17 cellular contexts compared by ENCODE assay signal in the genomic region with DNA sequence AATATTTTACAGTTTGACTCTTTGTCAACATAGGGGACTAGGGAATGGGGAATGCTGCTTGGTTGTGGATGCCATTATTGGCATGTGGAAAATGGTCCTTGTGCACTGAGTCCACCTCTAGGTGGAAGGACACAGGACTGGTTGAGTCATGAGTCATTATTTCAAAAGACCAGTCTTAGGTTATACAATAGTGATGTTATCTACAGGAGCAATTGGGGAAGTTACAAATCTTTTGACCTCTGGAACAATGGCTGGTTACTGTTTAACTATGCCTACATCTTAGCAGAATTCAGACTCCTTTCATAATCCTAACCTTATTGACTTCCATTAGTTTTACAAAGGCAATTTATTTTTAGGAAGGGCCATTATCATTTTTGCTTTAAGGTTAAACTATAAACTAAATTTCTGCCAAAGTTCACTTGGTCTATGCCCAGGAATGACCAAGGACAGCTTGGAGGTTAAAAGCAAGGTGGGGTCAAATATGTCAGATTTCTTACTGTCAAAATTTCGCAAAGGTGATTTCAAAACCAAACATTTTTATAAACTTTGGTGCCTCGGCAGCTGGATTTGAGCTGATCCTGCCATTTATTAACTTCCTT. TPM values are rescaled to one million over a fixed set of nuclear protein-coding genes. Genes with fewer than 3 reads are reported as not detected.
A peak's percentile ranks its signal among the peaks of the same experiment; 100 is the strongest.
DNase-seq lines count a peak whose midpoint lies in the region; ATAC-seq, FAIRE-seq and TF ChIP-seq lines count a peak whose summit lies in the region.
"Had no signal": no experiment of that assay in that cellular context is flagged by ENCODE, and none has a peak within 500 bp of the region (broad histone marks: within the 10 kb centered on the region; RNA-seq: fewer than 3 reads in every experiment).

No MANE protein-coding gene starts in this region.

- H3K9me3 Mint-ChIP-seq in Caco-2 (ENCODE audit: unreplicated experiment): peaks cover 42% of the 10 kb centered on the region
- peaks cover 10% of the 10 kb centered on the region for H3K9me3 Mint-ChIP-seq in activated T-cell treated with anti-CD3 and anti-CD28 coated beads, Interleukin-2, amount 50 U/mL, for 4 hours
- H3K9me3 Mint-ChIP-seq in immature natural killer cell: peaks cover 0 to 10% (median 6%) of the 10 kb centered on the region in 6 donors

- H3K9me3 ChIP-seq in Caco-2 (peaks cover 21% of the 10 kb centered on the region), GM12878 (replicated peaks; ENCODE audit: control insufficient read depth, insufficient read depth, low read length) (no peaks in the 10 kb centered on the region; the same call in 2 of the 3 replicates), liver (ENCODE audit: control insufficient read depth in 4 of 4, low read length in 3 of 4) (peaks cover 0 to 3% (median 2%) of the 10 kb centered on the region in 4 donors), adrenal gland (replicated peaks in 1 of 3) (no peaks in the 10 kb centered on the region)
- H3K9me3 ChIP-seq: uterus had no signal

- peak; percentile 74 for DNase-seq in Caco-2
- DNase-seq in NOMO-1 (lab: John Stamatoyannopoulos, UW; ENCODE audit: unreplicated experiment in 2 of 2): peak; percentile 14 to 86
- DNase-seq in GM12878 (ENCODE audit: low read depth, low spot score): no peak
- DNase-seq in activated T-cell treated with anti-CD3 and anti-CD28 coated beads, Interleukin-2, amount 50 U/mL, for 4 hours: no peak
- no peak for DNase-seq in immature natural killer cell
- DNase-seq in COR-L47 (lab: John Stamatoyannopoulos, UW): no peak
- no peak for DNase-seq in adrenal gland
- DNase-seq: activated CD4-positive, alpha-beta memory T cell treated with anti-CD3 and anti-CD28 coated beads for 36 hours; heart right ventricle; NCI-H146; NCI-H2227 treated with DMSO at 0.1 percent for 48 hours; stimulated activated CD4-positive, alpha-beta T cell treated with anti-CD3 and anti-CD28 coated beads, Interleukin-12 subunit alpha, Interleukin-12 subunit beta, amount 100 ng/mL, for 4 hours; stimulated activated naive CD8-positive, alpha-beta T cell treated with anti-CD3 and anti-CD28 coated beads, Interleukin-15, Interleukin-2, amounts not matched to agents 100 U/mL and 50 U/mL, for 24 hours; uterus had no signal

- TF ChIP-seq CTCF in Caco-2 (IDR thresholded peaks at IDR 0.05; ENCODE audit: insufficient read depth in 1 of 2, low read depth in 1 of 2, low read length in 1 of 2, severe bottlenecking in 1 of 2, unreplicated experiment in 1 of 2) (no peak), GM12878 (IDR thresholded peaks at IDR 0.05 in 2 of 3, conservative IDR thresholded peaks at IDR 0.05 in 1 of 3; ENCODE audit: control insufficient read depth in 2 of 3, extremely low read depth in 1 of 3, insufficient read depth in 1 of 3, low read depth in 3 of 3, low read length in 3 of 3) (no peak), liver (IDR thresholded peaks at IDR 0.05; ENCODE audit: low read depth, low read length, missing input control) (no peak), adrenal gland (IDR thresholded peaks at IDR 0.05) (no peak)

- no peaks in the 10 kb centered on the region for H3K79me2 ChIP-seq in GM12878 (ENCODE audit: control insufficient read depth, insufficient read depth, low read length)

- no peaks in the 10 kb centered on the region for H3K4me1 Mint-ChIP-seq in Caco-2 (ENCODE audit: low read depth, unreplicated experiment)
- peaks cover 8% of the 10 kb centered on the region for H3K4me1 Mint-ChIP-seq in activated T-cell treated with anti-CD3 and anti-CD28 coated beads, Interleukin-2, amount 50 U/mL, for 4 hours (ENCODE audit: low read depth)
- H3K4me1 Mint-ChIP-seq in immature natural killer cell: peaks cover 3% of the 10 kb centered on the region in 2 donors

- H3K27me3 Mint-ChIP-seq in Caco-2 (ENCODE audit: insufficient read depth, unreplicated experiment) (no peaks in the 10 kb centered on the region), immature natural killer cell (ENCODE audit: low read depth in 3 of 3) (peaks cover 0 to 5% (median 1%) of the 10 kb centered on the region in 3 donors)
- H3K27me3 Mint-ChIP-seq in activated T-cell treated with anti-CD3 and anti-CD28 coated beads, Interleukin-2, amount 50 U/mL, for 4 hours (ENCODE audit: low read depth): peaks cover 4% of the 10 kb centered on the region

- no peaks in the 10 kb centered on the region for H4K20me1 ChIP-seq in GM12878 (ENCODE audit: control insufficient read depth, insufficient read depth)

- intact Hi-C loops in Caco-2 (cut with micrococcal nuclease; ENCODE audit: unreplicated experiment) (loop anchor here (1.0 to 5.0 kb wide), 3 partner anchors 25 to 65 kb away; a partner anchor contains a TSS), GM12878 (cut with micrococcal nuclease; ENCODE audit: unreplicated experiment) (no loop called here), adrenal gland (cut with DNase I) (no loop called here)

- peak; percentile 77 for ATAC-seq in GM12878
- ATAC-seq in activated T-cell treated with anti-CD3 and anti-CD28 coated beads, Interleukin-2, amount 50 U/mL, for 4 hours: no peak
- ATAC-seq: heart right ventricle; stimulated activated naive CD8-positive, alpha-beta T cell treated with anti-CD3 and anti-CD28 coated beads, Interleukin-15, Interleukin-2, amounts not matched to agents 100 U/mL and 50 U/mL, for 24 hours had no signal

- WGBS in GM12878 (ENCODE audit: insufficient coverage, insufficient replicate concordance, low lambda C conversion rate, missing lambda C conversion rate): 38% methylated on average over 2 of the region's 2 CpGs
- 38% methylated on average over 2 of the region's 2 CpGs for WGBS in liver
- WGBS in adrenal gland, 4 donors: 52 to 75% (median 67%) methylated on average over 2 of the region's 2 CpGs

- TF ChIP-seq RAD21 in GM12878 (IDR thresholded peaks at IDR 0.05; ENCODE audit: insufficient read depth, low read depth, low read length): no peak
- peak in 1 of 2 donors; percentile 47 for TF ChIP-seq RAD21 in liver (IDR thresholded peaks at IDR 0.05)

- in situ Hi-C loops in GM12878 (cut with MboI): no loop called here

- H3K4me3 ChIP-seq in Caco-2 (ENCODE audit: low read depth, low read length): no peak overlapping the region
- no peak overlapping the region for H3K4me3 ChIP-seq in GM12878
- peak overlapping the region in 1 of 3 donors; percentile 54 for H3K4me3 ChIP-seq in liver (ENCODE audit: low read depth in 1 of 3, low read length in 3 of 3)
- H3K4me3 ChIP-seq in adrenal gland: no peak overlapping the region
- H3K4me3 ChIP-seq: heart right ventricle, uterus had no signal

- POLR2A ChIA-PET in Caco-2 (lab: Charles Lee): no interaction called here
- POLR2A ChIA-PET in GM12878 (lab: Charles Lee): interaction anchor here (1.2 kb wide), 1 partner anchor 22 kb away, joined by 4 read pairs; no protein-coding TSS in a partner anchor

- H3K9ac ChIP-seq in GM12878 (ENCODE audit: control insufficient read depth, insufficient read depth, low read length) (no peak overlapping the region), liver (ENCODE audit: low read depth in 1 of 2, low read length in 2 of 2) (no peak overlapping the region)

- RAD21 ChIA-PET in GM12878 (lab: Charles Lee; ENCODE audit: unreplicated experiment): interaction anchor here (0.7 to 1.8 kb wide), 2 partner anchors 22 to 29 kb away, joined by 4 to 9 read pairs; no protein-coding TSS in a partner anchor

- FAIRE-seq in GM12878 (lab: Jason Lieb, UNC): no peak
- FAIRE-seq: D721Med had no signal

- CTCF ChIA-PET in Caco-2 (lab: Charles Lee): interaction anchor here (1.0 kb wide), 1 partner anchor 29 kb away, joined by 3 read pairs; no protein-coding TSS in a partner anchor
- CTCF ChIA-PET in GM12878 (lab: Yijun Ruan, JAX): interaction anchor here (0.8 to 3.2 kb wide), 6 partner anchors 15 to 30 kb away, joined by 3 to 14 read pairs (median 4); no protein-coding TSS in a partner anchor

- H3K4me1 ChIP-seq in Caco-2 (peaks cover 17% of the 10 kb centered on the region), GM12878 (ENCODE audit: control insufficient read depth, insufficient read depth, low read length) (0 out of 2 replicates have a peak, but pooled peaks cover 3% of the 10 kb centered on the region), liver (ENCODE audit: control insufficient read depth in 4 of 4, insufficient read depth in 4 of 4, low read length in 3 of 4) (peaks cover 2 to 15% (median 10%) of the 10 kb centered on the region in 4 donors), adrenal gland (replicated peaks in 1 of 2) (no peaks in the 10 kb centered on the region)
- H3K4me1 ChIP-seq: heart right ventricle, uterus had no signal

- no peak overlapping the region for H3K27ac ChIP-seq in GM12878 (ENCODE audit: control insufficient read depth, insufficient read depth)
- H3K27ac ChIP-seq in liver (ENCODE audit: low read depth in 1 of 2, low read length in 2 of 2): peak overlapping the region; percentile 43 to 71
- no peak overlapping the region for H3K27ac ChIP-seq in adrenal gland
- H3K27ac ChIP-seq: heart right ventricle, uterus had no signal

- TF ChIP-seq POLR2A in GM12878 (IDR thresholded peaks at IDR 0.05; ENCODE audit: low read depth, low read length) (no peak), adrenal gland (IDR thresholded peaks at IDR 0.05) (no peak)

- no peak overlapping the region for H2AFZ ChIP-seq in GM12878 (ENCODE audit: control insufficient read depth, low read depth, low read length)

- H3K36me3 ChIP-seq in Caco-2 (ENCODE audit: control insufficient read depth, insufficient read depth, low read length): no peaks in the 10 kb centered on the region
- no peaks in the 10 kb centered on the region; a peak in 1 of 4 replicates for H3K36me3 ChIP-seq in GM12878 (ENCODE audit: control insufficient read depth in 2 of 2, insufficient read depth in 2 of 2, low read length in 1 of 2)
- no peaks in the 10 kb centered on the region for H3K36me3 ChIP-seq in liver (ENCODE audit: control insufficient read depth in 4 of 4, insufficient read depth in 3 of 4, low read depth in 1 of 4, low read length in 3 of 4)
- H3K36me3 ChIP-seq in adrenal gland (replicated peaks in 1 of 2): no peaks in the 10 kb centered on the region
- H3K36me3 ChIP-seq: heart right ventricle, uterus had no signal

- no peak overlapping the region for H3K4me2 ChIP-seq in GM12878 (ENCODE audit: control insufficient read depth, insufficient read depth)

- H3K36me3 Mint-ChIP-seq in Caco-2 (ENCODE audit: insufficient read depth, unreplicated experiment) (peaks cover 25% of the 10 kb centered on the region), immature natural killer cell (peaks cover 8% of the 10 kb centered on the region in 3 donors)
- peaks cover 7% of the 10 kb centered on the region for H3K36me3 Mint-ChIP-seq in activated T-cell treated with anti-CD3 and anti-CD28 coated beads, Interleukin-2, amount 50 U/mL, for 4 hours (ENCODE audit: insufficient read depth)

- H3K27ac Mint-ChIP-seq in Caco-2 (ENCODE audit: unreplicated experiment) (peak overlapping the region; percentile 83), immature natural killer cell (no peak overlapping the region)
- H3K27ac Mint-ChIP-seq: activated CD4-positive, alpha-beta memory T cell treated with anti-CD3 and anti-CD28 coated beads for 36 hours had no signal

- peak overlapping the region; percentile 23 for H3K4me3 Mint-ChIP-seq in Caco-2 (ENCODE audit: unreplicated experiment)
- H3K4me3 Mint-ChIP-seq in activated T-cell treated with anti-CD3 and anti-CD28 coated beads, Interleukin-2, amount 50 U/mL, for 4 hours: no peak overlapping the region
- no peak overlapping the region for H3K4me3 Mint-ChIP-seq in immature natural killer cell
- H3K4me3 Mint-ChIP-seq: activated CD4-positive, alpha-beta memory T cell treated with anti-CD3 and anti-CD28 coated beads for 36 hours had no signal

- H3K27me3 ChIP-seq in Caco-2 (replicated peaks; ENCODE audit: control insufficient read depth, insufficient read depth, low read length) (no peaks in the 10 kb centered on the region), GM12878 (replicated peaks in 1 of 2; ENCODE audit: control insufficient read depth in 2 of 2, insufficient read depth in 2 of 2, low read length in 1 of 2) (no peaks in the 10 kb centered on the region), liver (ENCODE audit: control insufficient read depth in 4 of 4, insufficient read depth in 4 of 4, low read length in 3 of 4) (no peaks in the 10 kb centered on the region), adrenal gland (no peaks in the 10 kb centered on the region)
- H3K27me3 ChIP-seq: heart right ventricle, uterus had no signal

- no peak for TF ChIP-seq EP300 in GM12878 (IDR thresholded peaks at IDR 0.05; ENCODE audit: borderline replicate concordance in 1 of 2, control insufficient read depth in 1 of 2, low read depth in 2 of 2, low read length in 2 of 2)

- BruUV-seq in Caco-2 (replicated peaks; lab: Mats Ljungman, UMichigan) (no TSS peak), GM12878 (replicated peaks; lab: Mats Ljungman, UMichigan) (no TSS peak)

- SMC1A ChIA-PET in GM12878 (lab: Charles Lee; ENCODE audit: uncharacterized antibody, unreplicated experiment): interaction anchor here (1.7 kb wide), 1 partner anchor 25 kb away, joined by 5 read pairs; no protein-coding TSS in a partner anchor

RNA-seq across cellular contexts. Expression of a gene that starts 11.8 kb away (rescaled TPM):
- total RNA-seq in Caco-2 (2022) (not detected in 2 replicates), GM12878 (2014; rRNA removed) (17.8 and 19.7 TPM in 2 replicates), GM12878 (2014; rRNA removed; fragmentation: Illumina TruSeq; extraction: Trizol) (17.9 and 18.9 TPM in 2 replicates), GM12878 (2021) (14.4 and 16.9 TPM in 2 replicates), liver (not detected), adrenal gland (not detected)
- 12.0 and 12.7 TPM in 2 replicates for total RNA-seq in GM12878 (2013; cell fraction: nucleolus; rRNA removed)
- polyA plus RNA-seq in GM12878 (2011; ENCODE audit: low read depth): 1.2 TPM
- polyA plus RNA-seq in GM12878 (2011; rRNA removed) (23.2 and 25.0 TPM in 2 replicates), GM12878 (2014; fragmentation: Illumina TruSeq; extraction: Trizol) (28.8 and 36.6 TPM in 2 replicates), GM12878 (2014; fragmentation: Nextera tagmentation; extraction: Ambion mirVana) (10 to 100 TPM; 11.1 to 13.7 TPM), GM12878 (2014; rRNA removed) (14.2 and 16.7 TPM in 2 replicates), GM12878 (2016; fragmentation: Nextera tagmentation; extraction: Ambion mirVana) (1 to 10 TPM; 5.2 to 8.7 TPM), liver (not detected), immature natural killer cell (1 to 10 TPM in 2 of 3 donors, not detected in 1; 1.1 TPM), adrenal gland (not detected)
- 17.2 and 29.4 TPM in 2 replicates for polyA plus RNA-seq in GM12878 (2011; cell fraction: cytosol; rRNA removed)
- polyA plus RNA-seq in GM12878 (2011; cell fraction: nucleus; rRNA removed): 11.0 and 11.5 TPM in 2 replicates
- polyA plus RNA-seq in GM12878 (2012): 1.3 and 1.4 TPM in 2 replicates
- 51.3 and 62.8 TPM in 2 replicates for polyA minus RNA-seq in GM12878 (2011; rRNA and poly(A)+ RNA removed)
- 11.1 and 15.0 TPM in 2 replicates for polyA minus RNA-seq in GM12878 (2011; cell fraction: cytosol; rRNA and poly(A)+ RNA removed)
- 10.2 and 11.2 TPM in 2 replicates for polyA minus RNA-seq in GM12878 (2011; cell fraction: nucleus; rRNA and poly(A)+ RNA removed)
- 1 to 10 TPM in 1 of 3 donors, under 1 TPM in 2; 0.40 to 1.4 (median 0.87) TPM for total RNA-seq in activated T-cell treated with anti-CD3 and anti-CD28 coated beads, Interleukin-2, amount 50 U/mL, for 4 hours
- total RNA-seq: heart right ventricle, myocyte, uterus had no signal
- polyA plus RNA-seq: heart right ventricle had no signal

RNA-seq across cellular contexts. Expression of a gene that starts 37.8 kb away (rescaled TPM):
- total RNA-seq in Caco-2 (2022) (0.61 TPM in 1 of 2 replicates, not detected in the other), GM12878 (2014; rRNA removed) (0.11 and 0.16 TPM in 2 replicates), GM12878 (2014; rRNA removed; fragmentation: Illumina TruSeq; extraction: Trizol) (0.09 and 0.18 TPM in 2 replicates), GM12878 (2021) (0.08 and 0.23 TPM in 2 replicates), liver (1 to 10 TPM in 1 of 2 donors, under 1 TPM in 1; 0.33 to 1.9 TPM), adrenal gland (1 to 10 TPM in 6 of 8 donors, under 1 TPM in 1, not detected in 1; 0.83 to 3.1 (median 1.4) TPM)
- total RNA-seq in GM12878 (2013; cell fraction: nucleolus; rRNA removed): not detected in 2 replicates
- not detected for polyA plus RNA-seq in GM12878 (2011; ENCODE audit: low read depth)
- polyA plus RNA-seq in GM12878 (2011; rRNA removed) (0.45 and 0.53 TPM in 2 replicates), GM12878 (2014; fragmentation: Illumina TruSeq; extraction: Trizol) (0.16 and 0.21 TPM in 2 replicates), GM12878 (2014; fragmentation: Nextera tagmentation; extraction: Ambion mirVana) (under 1 TPM; 0.05 to 0.09 TPM), GM12878 (2014; rRNA removed) (0.09 and 0.12 TPM in 2 replicates), GM12878 (2016; fragmentation: Nextera tagmentation; extraction: Ambion mirVana) (under 1 TPM; 0.09 to 0.53 TPM), liver (under 1 TPM; 0.44 to 0.66 TPM), immature natural killer cell (1,000 to 10,000 TPM in 1 of 3 donors, 100 to 1,000 TPM in 2; 338 to 1,281 (median 522) TPM), adrenal gland (1 to 10 TPM in 1 of 3 donors, under 1 TPM in 2; 0.16 to 2.0 (median 0.24) TPM)
- polyA plus RNA-seq in GM12878 (2011; cell fraction: cytosol; rRNA removed): 0.35 and 0.48 TPM in 2 replicates
- 0.28 and 0.31 TPM in 2 replicates for polyA plus RNA-seq in GM12878 (2011; cell fraction: nucleus; rRNA removed)
- not detected in 2 replicates for polyA plus RNA-seq in GM12878 (2012)
- polyA minus RNA-seq in GM12878 (2011; rRNA and poly(A)+ RNA removed): 0.15 and 0.46 TPM in 2 replicates
- not detected in 2 replicates for polyA minus RNA-seq in GM12878 (2011; cell fraction: cytosol; rRNA and poly(A)+ RNA removed)
- polyA minus RNA-seq in GM12878 (2011; cell fraction: nucleus; rRNA and poly(A)+ RNA removed): 0.10 TPM in 1 of 2 replicates, not detected in the other
- total RNA-seq in activated T-cell treated with anti-CD3 and anti-CD28 coated beads, Interleukin-2, amount 50 U/mL, for 4 hours: under 1 TPM; 0.32 to 0.73 (median 0.40) TPM
- total RNA-seq: myocyte had no signal

Comparison
In these comparisons a context has a peak if more than half of its experiments do, and no peak if none do; other contexts are left out.
1. DNase-seq: peak in Caco-2 (2 of 2) and NOMO-1 (2 of 2); none in GM12878 (single experiment), activated T-cell treated with anti-CD3 and anti-CD28 coated beads, Interleukin-2, amount 50 U/mL, for 4 hours (single experiment), immature natural killer cell (0 of 3), COR-L47 (single experiment) and adrenal gland (0 of 7).
2. H3K27ac ChIP-seq: peak in liver (2 of 2); none in GM12878 (single experiment) and adrenal gland (0 of 5).
3. RNA of a gene that starts 11.8 kb away (total RNA-seq): 12.0 to 19.7 TPM in GM12878; 0.40 to 1.4 TPM in activated T-cell treated with anti-CD3 and anti-CD28 coated beads, Interleukin-2, amount 50 U/mL, for 4 hours, not detected in liver, not detected in Caco-2 and not detected in adrenal gland; every median in the first group is over 4 times any median in the second.